13 cellular contexts compared by ENCODE assay signal in genomic region chr5:56166671-56167070, GRCh38.
"Had no signal": no experiment of that assay in that cellular context is flagged by ENCODE, and none has a peak within 500 bp of the region (broad histone marks: within the 10 kb centered on the region; RNA-seq: fewer than 3 reads in every experiment).

No MANE protein-coding gene starts in this region.

- H3K27ac Mint-ChIP-seq: stimulated activated naive CD8-positive, alpha-beta T cell treated with anti-CD3 and anti-CD28 coated beads, Interleukin-15, amount 100 ng/mL, for 72 hours had no signal

- DNase-seq: activated CD4-positive, CD25-positive, alpha-beta regulatory T cell treated with anti-CD3 and anti-CD28 coated beads, Interleukin-2, amount 50 U/mL, for 72 hours; activated naive CD4-positive, alpha-beta T cell treated with Interleukin-2 at 50 U/mL for 16 hours; activated T-cell treated with anti-CD3 and anti-CD28 coated beads for 4 hours; hippocampal formation; left ventricle myocardium inferior; mucosa of descending colon; naive thymus-derived CD4-positive, alpha-beta T cell; pancreas; spleen; stimulated activated naive CD8-positive, alpha-beta T cell treated with anti-CD3 and anti-CD28 coated beads, Interleukin-15, amount 100 ng/mL, for 72 hours; upper lobe of left lung had no signal

- H3K27me3 Mint-ChIP-seq: stimulated activated naive CD8-positive, alpha-beta T cell treated with anti-CD3 and anti-CD28 coated beads, Interleukin-15, amount 100 ng/mL, for 72 hours had no signal

- ATAC-seq: esophagus mucosa; mucosa of descending colon; naive thymus-derived CD4-positive, alpha-beta T cell; pancreas; sciatic nerve; stimulated activated naive CD8-positive, alpha-beta T cell treated with anti-CD3 and anti-CD28 coated beads, Interleukin-15, amount 100 ng/mL, for 72 hours had no signal

- H3K9me3 Mint-ChIP-seq: naive thymus-derived CD4-positive, alpha-beta T cell; stimulated activated naive CD8-positive, alpha-beta T cell treated with anti-CD3 and anti-CD28 coated beads, Interleukin-15, amount 100 ng/mL, for 72 hours had no signal
